1 cellular context compared by ENCODE assay signal in genomic region chr2:20494246-20494645, GRCh38.
TF ChIP-seq lines count a peak whose summit lies in the region.

No MANE protein-coding gene starts in this region.

TF ChIP-seq in H1, 55 proteins besides CTCF, POLR2A, EP300 and RAD21:
- TF ChIP-seq KDM1A (IDR thresholded peaks at IDR 0.05; ENCODE audit: borderline replicate concordance, low read length) = no peak
